Comparison of ENCODE assay signal across 1 cellular context in the genomic region with DNA sequence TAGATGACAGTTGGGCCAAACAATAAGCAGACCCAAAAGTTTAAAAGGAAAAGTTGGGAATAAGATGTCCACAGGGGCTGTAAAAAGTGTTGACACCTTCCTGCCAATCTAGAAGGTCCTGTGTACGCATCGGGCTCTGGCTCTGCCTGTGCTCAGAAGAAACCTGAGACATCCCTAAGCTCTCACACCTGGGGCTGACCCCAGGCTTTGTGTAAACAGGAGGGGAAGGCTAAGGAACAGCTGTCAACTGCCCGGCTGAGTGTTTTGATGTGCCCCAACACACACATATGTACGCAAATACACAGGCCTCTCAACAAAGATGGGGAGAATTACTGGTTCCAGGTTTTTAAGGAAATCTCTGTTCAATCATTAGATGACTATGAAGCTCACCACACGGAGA.
TF ChIP-seq lines count a peak whose summit lies in the region.

No MANE protein-coding gene starts in this region.

TF ChIP-seq in HepG2, 621 proteins besides CTCF, POLR2A, EP300 and RAD21 (continued from another document and continues in another):
- TF ChIP-seq, protein P1, sequence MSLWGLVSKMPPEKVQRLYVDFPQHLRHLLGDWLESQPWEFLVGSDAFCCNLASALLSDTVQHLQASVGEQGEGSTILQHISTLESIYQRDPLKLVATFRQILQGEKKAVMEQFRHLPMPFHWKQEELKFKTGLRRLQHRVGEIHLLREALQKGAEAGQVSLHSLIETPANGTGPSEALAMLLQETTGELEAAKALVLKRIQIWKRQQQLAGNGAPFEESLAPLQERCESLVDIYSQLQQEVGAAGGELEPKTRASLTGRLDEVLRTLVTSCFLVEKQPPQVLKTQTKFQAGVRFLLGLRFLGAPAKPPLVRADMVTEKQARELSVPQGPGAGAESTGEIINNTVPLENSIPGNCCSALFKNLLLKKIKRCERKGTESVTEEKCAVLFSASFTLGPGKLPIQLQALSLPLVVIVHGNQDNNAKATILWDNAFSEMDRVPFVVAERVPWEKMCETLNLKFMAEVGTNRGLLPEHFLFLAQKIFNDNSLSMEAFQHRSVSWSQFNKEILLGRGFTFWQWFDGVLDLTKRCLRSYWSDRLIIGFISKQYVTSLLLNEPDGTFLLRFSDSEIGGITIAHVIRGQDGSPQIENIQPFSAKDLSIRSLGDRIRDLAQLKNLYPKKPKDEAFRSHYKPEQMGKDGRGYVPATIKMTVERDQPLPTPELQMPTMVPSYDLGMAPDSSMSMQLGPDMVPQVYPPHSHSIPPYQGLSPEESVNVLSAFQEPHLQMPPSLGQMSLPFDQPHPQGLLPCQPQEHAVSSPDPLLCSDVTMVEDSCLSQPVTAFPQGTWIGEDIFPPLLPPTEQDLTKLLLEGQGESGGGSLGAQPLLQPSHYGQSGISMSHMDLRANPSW (CRISPR knock-in tag; IDR thresholded peaks at IDR 0.05; ENCODE audit: borderline replicate concordance) = no peak
- TF ChIP-seq TBL1XR1 (IDR thresholded peaks at IDR 0.05; ENCODE audit: borderline replicate concordance, low read length, partially characterized antibody) (no peak), ARID3A (IDR thresholded peaks at IDR 0.05; ENCODE audit: low read depth, low read length) (no peak), ZFP1 (CRISPR knock-in tag; IDR thresholded peaks at IDR 0.05) (no peak), NR2F6 (IDR thresholded peaks at IDR 0.05) (peak; percentile 52), NR2F6 (CRISPR knock-in tag; IDR thresholded peaks at IDR 0.05) (0 out of 2 replicates have a peak, but pooled peaks have one; percentile 25), NR2F2 (IDR thresholded peaks at IDR 0.05; ENCODE audit: borderline replicate concordance, low read depth) (no peak), ZBTB42 (CRISPR knock-in tag; IDR thresholded peaks at IDR 0.05) (no peak), SNRNP70 (IDR thresholded peaks at IDR 0.05; ENCODE audit: low read depth, low read length) (no peak), ZNF430 (CRISPR knock-in tag; IDR thresholded peaks at IDR 0.05) (no peak), FOXK1 (CRISPR knock-in tag; IDR thresholded peaks at IDR 0.05; ENCODE audit: borderline replicate concordance, low read depth) (peak; percentile 28; the same call in 1 of the 2 replicates), THAP11 (CRISPR knock-in tag; IDR thresholded peaks at IDR 0.05) (no peak), IRF9 (CRISPR knock-in tag; IDR thresholded peaks at IDR 0.05; ENCODE audit: borderline replicate concordance) (no peak), ZNF101 (CRISPR knock-in tag; IDR thresholded peaks at IDR 0.05; ENCODE audit: borderline replicate concordance, low read depth) (no peak), NFE2L1 (CRISPR knock-in tag; IDR thresholded peaks at IDR 0.05; ENCODE audit: borderline replicate concordance) (no peak), HMG20A (CRISPR knock-in tag; IDR thresholded peaks at IDR 0.05; ENCODE audit: borderline replicate concordance) (peak; percentile 20; the same call in 1 of the 2 replicates), ATF5 (CRISPR knock-in tag; IDR thresholded peaks at IDR 0.05; ENCODE audit: low read depth) (no peak), ZFY (CRISPR knock-in tag; IDR thresholded peaks at IDR 0.05) (no peak), ZNF207 (IDR thresholded peaks at IDR 0.05; ENCODE audit: borderline replicate concordance) (no peak), ZBTB25 (CRISPR knock-in tag; IDR thresholded peaks at IDR 0.05) (no peak), ZNF629 (CRISPR knock-in tag; conservative IDR thresholded peaks at IDR 0.05) (no peak), U2AF2 (IDR thresholded peaks at IDR 0.05; ENCODE audit: low read depth, low read length) (no peak), ZNF337 (CRISPR knock-in tag; IDR thresholded peaks at IDR 0.05; ENCODE audit: borderline replicate concordance, low read depth) (no peak), MZF1 (CRISPR knock-in tag; IDR thresholded peaks at IDR 0.05; ENCODE audit: borderline replicate concordance) (no peak), ZBTB44 (CRISPR knock-in tag; IDR thresholded peaks at IDR 0.05) (no peak), ZNF660 (CRISPR knock-in tag; IDR thresholded peaks at IDR 0.05; ENCODE audit: borderline replicate concordance, low read depth) (no peak), SIN3A (IDR thresholded peaks at IDR 0.05; ENCODE audit: borderline replicate concordance, low read depth, low read length) (0 out of 2 replicates have a peak, but pooled peaks have one; percentile 38), PHF20 (CRISPR knock-in tag; IDR thresholded peaks at IDR 0.05) (no peak), HNRNPK (IDR thresholded peaks at IDR 0.05; ENCODE audit: low read depth, low read length, poor library complexity, severe bottlenecking) (no peak), TBX3 (IDR thresholded peaks at IDR 0.05; ENCODE audit: borderline replicate concordance) (no peak), ATF7-NPFF (CRISPR knock-in tag; IDR thresholded peaks at IDR 0.05; ENCODE audit: low read depth) (no peak), MED1 (CRISPR knock-in tag; IDR thresholded peaks at IDR 0.05) (no peak), ZBTB3 (CRISPR knock-in tag; IDR thresholded peaks at IDR 0.05; ENCODE audit: borderline replicate concordance, low read depth) (no peak), ZNF44 (CRISPR knock-in tag; IDR thresholded peaks at IDR 0.05) (no peak), ZNF547 (CRISPR knock-in tag; IDR thresholded peaks at IDR 0.05) (no peak), RARA (CRISPR knock-in tag; IDR thresholded peaks at IDR 0.05) (0 out of 2 replicates have a peak, but pooled peaks have one; percentile 30), ATF6 (CRISPR knock-in tag; conservative IDR thresholded peaks at IDR 0.05) (no peak), ZNF552 (CRISPR knock-in tag; IDR thresholded peaks at IDR 0.05; ENCODE audit: borderline replicate concordance) (no peak), BORCS8-MEF2B (CRISPR knock-in tag; IDR thresholded peaks at IDR 0.05) (no peak), HOXD1 (CRISPR knock-in tag; IDR thresholded peaks at IDR 0.05) (no peak), MTA1 (CRISPR knock-in tag; IDR thresholded peaks at IDR 0.05; ENCODE audit: borderline replicate concordance) (no peak), SP5 (CRISPR knock-in tag; IDR thresholded peaks at IDR 0.05; ENCODE audit: borderline replicate concordance, low read depth) (no peak), REPIN1 (CRISPR knock-in tag; IDR thresholded peaks at IDR 0.05; ENCODE audit: borderline replicate concordance, low read depth) (peak; percentile 30; the same call in 1 of the 2 replicates)
- TF ChIP-seq, protein P2, sequence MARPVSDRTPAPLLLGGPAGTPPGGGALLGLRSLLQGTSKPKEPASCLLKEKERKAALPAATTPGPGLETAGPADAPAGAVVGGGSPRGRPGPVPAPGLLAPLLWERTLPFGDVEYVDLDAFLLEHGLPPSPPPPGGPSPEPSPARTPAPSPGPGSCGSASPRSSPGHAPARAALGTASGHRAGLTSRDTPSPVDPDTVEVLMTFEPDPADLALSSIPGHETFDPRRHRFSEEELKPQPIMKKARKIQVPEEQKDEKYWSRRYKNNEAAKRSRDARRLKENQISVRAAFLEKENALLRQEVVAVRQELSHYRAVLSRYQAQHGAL (CRISPR knock-in tag; IDR thresholded peaks at IDR 0.05; ENCODE audit: not compliant biosample characterization) = no peak
- TF ChIP-seq, protein P3, sequence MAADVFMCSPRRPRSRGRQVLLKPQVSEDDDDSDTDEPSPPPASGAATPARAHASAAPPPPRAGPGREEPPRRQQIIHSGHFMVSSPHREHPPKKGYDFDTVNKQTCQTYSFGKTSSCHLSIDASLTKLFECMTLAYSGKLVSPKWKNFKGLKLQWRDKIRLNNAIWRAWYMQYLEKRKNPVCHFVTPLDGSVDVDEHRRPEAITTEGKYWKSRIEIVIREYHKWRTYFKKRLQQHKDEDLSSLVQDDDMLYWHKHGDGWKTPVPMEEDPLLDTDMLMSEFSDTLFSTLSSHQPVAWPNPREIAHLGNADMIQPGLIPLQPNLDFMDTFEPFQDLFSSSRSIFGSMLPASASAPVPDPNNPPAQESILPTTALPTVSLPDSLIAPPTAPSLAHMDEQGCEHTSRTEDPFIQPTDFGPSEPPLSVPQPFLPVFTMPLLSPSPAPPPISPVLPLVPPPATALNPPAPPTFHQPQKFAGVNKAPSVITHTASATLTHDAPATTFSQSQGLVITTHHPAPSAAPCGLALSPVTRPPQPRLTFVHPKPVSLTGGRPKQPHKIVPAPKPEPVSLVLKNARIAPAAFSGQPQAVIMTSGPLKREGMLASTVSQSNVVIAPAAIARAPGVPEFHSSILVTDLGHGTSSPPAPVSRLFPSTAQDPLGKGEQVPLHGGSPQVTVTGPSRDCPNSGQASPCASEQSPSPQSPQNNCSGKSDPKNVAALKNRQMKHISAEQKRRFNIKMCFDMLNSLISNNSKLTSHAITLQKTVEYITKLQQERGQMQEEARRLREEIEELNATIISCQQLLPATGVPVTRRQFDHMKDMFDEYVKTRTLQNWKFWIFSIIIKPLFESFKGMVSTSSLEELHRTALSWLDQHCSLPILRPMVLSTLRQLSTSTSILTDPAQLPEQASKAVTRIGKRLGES (CRISPR knock-in tag; IDR thresholded peaks at IDR 0.05; ENCODE audit: borderline replicate concordance) = no peak
- TF ChIP-seq, protein P4, sequence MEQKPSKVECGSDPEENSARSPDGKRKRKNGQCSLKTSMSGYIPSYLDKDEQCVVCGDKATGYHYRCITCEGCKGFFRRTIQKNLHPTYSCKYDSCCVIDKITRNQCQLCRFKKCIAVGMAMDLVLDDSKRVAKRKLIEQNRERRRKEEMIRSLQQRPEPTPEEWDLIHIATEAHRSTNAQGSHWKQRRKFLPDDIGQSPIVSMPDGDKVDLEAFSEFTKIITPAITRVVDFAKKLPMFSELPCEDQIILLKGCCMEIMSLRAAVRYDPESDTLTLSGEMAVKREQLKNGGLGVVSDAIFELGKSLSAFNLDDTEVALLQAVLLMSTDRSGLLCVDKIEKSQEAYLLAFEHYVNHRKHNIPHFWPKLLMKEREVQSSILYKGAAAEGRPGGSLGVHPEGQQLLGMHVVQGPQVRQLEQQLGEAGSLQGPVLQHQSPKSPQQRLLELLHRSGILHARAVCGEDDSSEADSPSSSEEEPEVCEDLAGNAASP (CRISPR knock-in tag; IDR thresholded peaks at IDR 0.05; ENCODE audit: borderline replicate concordance) = no peak
- TF ChIP-seq, protein P5, sequence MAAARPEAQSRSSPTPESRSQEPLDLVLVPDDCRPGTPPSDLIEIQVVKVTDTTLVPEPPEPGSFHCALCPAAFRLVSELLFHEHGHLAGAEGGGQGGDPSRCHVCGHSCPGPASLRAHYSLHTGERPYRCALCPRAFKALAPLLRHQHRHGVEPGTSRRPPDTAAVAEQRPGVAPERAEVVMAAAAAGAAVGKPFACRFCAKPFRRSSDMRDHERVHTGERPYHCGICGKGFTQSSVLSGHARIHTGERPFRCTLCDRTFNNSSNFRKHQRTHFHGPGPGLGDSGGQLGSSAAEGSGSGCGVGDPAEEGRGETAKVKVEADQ (CRISPR knock-in tag; IDR thresholded peaks at IDR 0.05; ENCODE audit: borderline replicate concordance) = no peak
